In genomic region chr3:128784843-128785242, GRCh38 we compare ENCODE assay signal across 11 cellular contexts. TPM values are rescaled to one million over a fixed set of nuclear protein-coding genes. Genes with fewer than 3 reads are reported as not detected.
A peak's percentile ranks its signal among the peaks of the same experiment; 100 is the strongest.
DNase-seq lines count a peak whose midpoint lies in the region; ATAC-seq and TF ChIP-seq lines count a peak whose summit lies in the region.
"Had no signal": no experiment of that assay in that cellular context is flagged by ENCODE, and none has a peak within 500 bp of the region (broad histone marks: within the 10 kb centered on the region; RNA-seq: fewer than 3 reads in every experiment).

No MANE protein-coding gene starts in this region.

- no peak for TF ChIP-seq CTCF in DOHH2 (IDR thresholded peaks at IDR 0.05; ENCODE audit: low read depth, low read length, poor library complexity, severe bottlenecking)

- H3K18ac ChIP-seq in neuronal stem cell (ENCODE audit: low read length): no peak overlapping the region

- no peak overlapping the region for H3K4ac ChIP-seq in neuronal stem cell (ENCODE audit: low read length)

- no peak overlapping the region for H4K8ac ChIP-seq in neuronal stem cell (ENCODE audit: low read depth, low read length)

- no peak for DNase-seq in activated naive CD4-positive, alpha-beta T cell treated with anti-CD3 and anti-CD28 coated beads for 36 hours
- no peak for DNase-seq in activated naive CD4-positive, alpha-beta T cell treated with anti-CD3 and anti-CD28 coated beads, Interleukin-2, amount 10 ng/mL, durations not matched to agents 7 days and 5 days
- DNase-seq in activated naive CD8-positive, alpha-beta T cell treated with anti-CD3 and anti-CD28 coated beads for 36 hours: no peak
- no peak for DNase-seq in natural killer cell treated with Interleukin-12 subunit alpha and Interleukin-12 subunit beta and Interleukin-15 and Interleukin-18, amount 100 ng/mL, for 72 hours (ENCODE audit: low spot score)
- no peak for DNase-seq in neuronal stem cell (ENCODE audit: low spot score)
- DNase-seq: NK-92 treated with Interleukin-12 subunit alpha and Interleukin-12 subunit beta, amount 100 ng/mL, for 24 hours had no signal

- H3K79me1 ChIP-seq in neuronal stem cell (ENCODE audit: low read depth, low read length): peaks cover 4% of the 10 kb centered on the region

- no peak overlapping the region for H3K9ac ChIP-seq in neuronal stem cell (ENCODE audit: low read depth, low read length, poor library complexity)

- H3K36me3 Mint-ChIP-seq in activated naive CD4-positive, alpha-beta T cell treated with anti-CD3 and anti-CD28 coated beads for 36 hours (ENCODE audit: low read depth): peaks cover 4% of the 10 kb centered on the region
- H3K36me3 Mint-ChIP-seq in activated naive CD4-positive, alpha-beta T cell treated with anti-CD3 and anti-CD28 coated beads, Interleukin-2, amount 10 ng/mL, durations not matched to agents 7 days and 5 days: peaks cover 9% of the 10 kb centered on the region
- H3K36me3 Mint-ChIP-seq in activated naive CD8-positive, alpha-beta T cell treated with anti-CD3 and anti-CD28 coated beads for 36 hours: peaks cover 26% of the 10 kb centered on the region
- no peaks in the 10 kb centered on the region for H3K36me3 Mint-ChIP-seq in natural killer cell treated with Interleukin-12 subunit alpha and Interleukin-12 subunit beta and Interleukin-15 and Interleukin-18, amount 100 ng/mL, for 72 hours

- H2AFZ ChIP-seq in neuronal stem cell (ENCODE audit: low read length): no peak overlapping the region
- H2AFZ ChIP-seq: hepatocyte had no signal

- no peak overlapping the region for H2BK5ac ChIP-seq in neuronal stem cell (ENCODE audit: low read length)

- H3K9me3 ChIP-seq in DOHH2 (ENCODE audit: control insufficient read depth, insufficient read depth, low read length): no peaks in the 10 kb centered on the region
- H3K9me3 ChIP-seq in neuronal stem cell (replicated peaks in 1 of 2; ENCODE audit: control insufficient read depth in 2 of 2, insufficient read depth in 1 of 2, low read depth in 1 of 2, low read length in 2 of 2): no peaks in the 10 kb centered on the region

- H3K4me2 ChIP-seq in DOHH2 (ENCODE audit: low read length): 0 out of 2 replicates have a peak overlapping the region, but pooled peaks have one; percentile 11
- H3K4me2 ChIP-seq in neuronal stem cell (ENCODE audit: insufficient read depth, low read length, poor library complexity, severe bottlenecking): no peak overlapping the region
- H3K4me2 ChIP-seq: hepatocyte had no signal

- no peak overlapping the region for H4K91ac ChIP-seq in neuronal stem cell (ENCODE audit: low read depth, low read length, poor library complexity)

- H3K23ac ChIP-seq in neuronal stem cell (ENCODE audit: low read depth, low read length, poor library complexity): no peak overlapping the region

- peaks cover 52% of the 10 kb centered on the region for H3K4me1 ChIP-seq in DOHH2 (ENCODE audit: control insufficient read depth, low read length)
- H3K4me1 ChIP-seq in neuronal stem cell (ENCODE audit: control insufficient read depth in 2 of 2, insufficient read depth in 1 of 2, low read depth in 1 of 2, low read length in 2 of 2): no peaks in the 10 kb centered on the region

- peaks cover 99% of the 10 kb centered on the region for H3K79me2 ChIP-seq in DOHH2 (ENCODE audit: control insufficient read depth, low read length)

- CTCF ChIA-PET in activated naive CD4-positive, alpha-beta T cell treated with anti-CD3 and anti-CD28 coated beads for 36 hours (lab: Charles Lee): interaction anchor here (0.6 to 7.3 kb wide), 7 partner anchors 13 to 167 kb away, joined by 3 to 68 read pairs (median 3); no protein-coding TSS in a partner anchor
- CTCF ChIA-PET in activated naive CD4-positive, alpha-beta T cell treated with anti-CD3 and anti-CD28 coated beads, Interleukin-2, amount 10 ng/mL, durations not matched to agents 7 days and 5 days (lab: Charles Lee): interaction anchor here (1.9 kb wide), 1 partner anchor 10 kb away, joined by 10 read pairs; no protein-coding TSS in a partner anchor

- ATAC-seq in natural killer cell treated with Interleukin-12 subunit alpha and Interleukin-12 subunit beta and Interleukin-15 and Interleukin-18, amount 100 ng/mL, for 72 hours: no peak
- ATAC-seq in GM19455 (IDR thresholded peaks at IDR 0.05; ENCODE audit: unreplicated experiment): no peak
- no peak for ATAC-seq in HG03457 (IDR thresholded peaks at IDR 0.05; ENCODE audit: unreplicated experiment)

- no peak overlapping the region for H2BK15ac ChIP-seq in neuronal stem cell (ENCODE audit: low read length)

- H2AK5ac ChIP-seq in neuronal stem cell (ENCODE audit: low read depth, low read length): no peak overlapping the region

- no peak overlapping the region for H2BK120ac ChIP-seq in neuronal stem cell (ENCODE audit: low read depth, low read length)

- H3K4me3 ChIP-seq in DOHH2 (ENCODE audit: low read length): no peak overlapping the region
- H3K4me3 ChIP-seq in neuronal stem cell (ENCODE audit: low read length in 2 of 2): no peak overlapping the region
- H3K4me3 ChIP-seq: hepatocyte had no signal

- H3K27ac ChIP-seq in DOHH2 (ENCODE audit: low read depth, low read length) (no peak overlapping the region), neuronal stem cell (replicated peaks; ENCODE audit: low read length) (no peak overlapping the region)
- H3K27ac ChIP-seq: hepatocyte had no signal

- H3K36me3 ChIP-seq in DOHH2 (ENCODE audit: control insufficient read depth, low read length) (no peaks in the 10 kb centered on the region), neuronal stem cell (replicated peaks in 1 of 2; ENCODE audit: control insufficient read depth in 2 of 2, insufficient read depth in 2 of 2, low read length in 2 of 2) (no peaks in the 10 kb centered on the region)

- H3K9me3 Mint-ChIP-seq in activated naive CD4-positive, alpha-beta T cell treated with anti-CD3 and anti-CD28 coated beads for 36 hours: no peaks in the 10 kb centered on the region
- no peaks in the 10 kb centered on the region for H3K9me3 Mint-ChIP-seq in activated naive CD4-positive, alpha-beta T cell treated with anti-CD3 and anti-CD28 coated beads, Interleukin-2, amount 10 ng/mL, durations not matched to agents 7 days and 5 days
- H3K9me3 Mint-ChIP-seq in activated naive CD8-positive, alpha-beta T cell treated with anti-CD3 and anti-CD28 coated beads for 36 hours: no peaks in the 10 kb centered on the region
- no peaks in the 10 kb centered on the region for H3K9me3 Mint-ChIP-seq in natural killer cell treated with Interleukin-12 subunit alpha and Interleukin-12 subunit beta and Interleukin-15 and Interleukin-18, amount 100 ng/mL, for 72 hours
- H3K9me3 Mint-ChIP-seq: T-helper 2 cell treated with Interferon-gamma antibody and Interleukin-4, amounts not matched to agents 5 μg/mL and 100 μg/mL, for 36 hours had no signal

- H3K27me3 ChIP-seq in DOHH2 (ENCODE audit: control insufficient read depth, low read length): no peaks in the 10 kb centered on the region
- no peaks in the 10 kb centered on the region for H3K27me3 ChIP-seq in neuronal stem cell (ENCODE audit: control insufficient read depth in 3 of 3, insufficient read depth in 3 of 3, low read depth in 1 of 3, low read length in 3 of 3)
- H3K27me3 ChIP-seq: hepatocyte had no signal

- no peaks in the 10 kb centered on the region for H3K27me3 Mint-ChIP-seq in activated naive CD4-positive, alpha-beta T cell treated with anti-CD3 and anti-CD28 coated beads for 36 hours (ENCODE audit: low read depth)
- H3K27me3 Mint-ChIP-seq in activated naive CD4-positive, alpha-beta T cell treated with anti-CD3 and anti-CD28 coated beads, Interleukin-2, amount 10 ng/mL, durations not matched to agents 7 days and 5 days: no peaks in the 10 kb centered on the region
- no peaks in the 10 kb centered on the region for H3K27me3 Mint-ChIP-seq in activated naive CD8-positive, alpha-beta T cell treated with anti-CD3 and anti-CD28 coated beads for 36 hours
- no peaks in the 10 kb centered on the region for H3K27me3 Mint-ChIP-seq in natural killer cell treated with Interleukin-12 subunit alpha and Interleukin-12 subunit beta and Interleukin-15 and Interleukin-18, amount 100 ng/mL, for 72 hours

- H3F3A ChIP-seq in DOHH2 (ENCODE audit: control insufficient read depth, insufficient read depth): peaks cover 4% of the 10 kb centered on the region

- no peaks in the 10 kb centered on the region for H3K9me2 ChIP-seq in DOHH2 (replicated peaks; ENCODE audit: control insufficient read depth, low read length)

- H3K4me3 Mint-ChIP-seq in activated naive CD4-positive, alpha-beta T cell treated with anti-CD3 and anti-CD28 coated beads for 36 hours: no peak overlapping the region
- H3K4me3 Mint-ChIP-seq in activated naive CD4-positive, alpha-beta T cell treated with anti-CD3 and anti-CD28 coated beads, Interleukin-2, amount 10 ng/mL, durations not matched to agents 7 days and 5 days: no peak overlapping the region
- no peak overlapping the region for H3K4me3 Mint-ChIP-seq in activated naive CD8-positive, alpha-beta T cell treated with anti-CD3 and anti-CD28 coated beads for 36 hours
- no peak overlapping the region for H3K4me3 Mint-ChIP-seq in natural killer cell treated with Interleukin-12 subunit alpha and Interleukin-12 subunit beta and Interleukin-15 and Interleukin-18, amount 100 ng/mL, for 72 hours
- H3K4me3 Mint-ChIP-seq: T-helper 2 cell treated with Interferon-gamma antibody and Interleukin-4, amounts not matched to agents 5 μg/mL and 100 μg/mL, for 36 hours had no signal

- intact Hi-C loops in activated naive CD4-positive, alpha-beta T cell treated with anti-CD3 and anti-CD28 coated beads for 36 hours (cut with micrococcal nuclease): loop anchor here (1.0 kb wide), 3 partner anchors 10 to 94 kb away; partner anchors contain the start of gene ACAD9

- peaks cover 21% of the 10 kb centered on the region for H4K20me1 ChIP-seq in DOHH2 (ENCODE audit: control insufficient read depth, insufficient read depth, low read depth, low read length)

- peak overlapping the region; percentile 74 for H3K27ac Mint-ChIP-seq in activated naive CD4-positive, alpha-beta T cell treated with anti-CD3 and anti-CD28 coated beads for 36 hours
- H3K27ac Mint-ChIP-seq in activated naive CD4-positive, alpha-beta T cell treated with anti-CD3 and anti-CD28 coated beads, Interleukin-2, amount 10 ng/mL, durations not matched to agents 7 days and 5 days: no peak overlapping the region
- H3K27ac Mint-ChIP-seq in activated naive CD8-positive, alpha-beta T cell treated with anti-CD3 and anti-CD28 coated beads for 36 hours: peak overlapping the region; percentile 26
- peak overlapping the region; percentile 14 to 74 for H3K27ac Mint-ChIP-seq in natural killer cell treated with Interleukin-12 subunit alpha and Interleukin-12 subunit beta and Interleukin-15 and Interleukin-18, amount 100 ng/mL, for 72 hours

- H3K4me1 Mint-ChIP-seq in activated naive CD4-positive, alpha-beta T cell treated with anti-CD3 and anti-CD28 coated beads for 36 hours (ENCODE audit: low read depth): peaks cover 95% of the 10 kb centered on the region
- peaks cover 73% of the 10 kb centered on the region for H3K4me1 Mint-ChIP-seq in activated naive CD4-positive, alpha-beta T cell treated with anti-CD3 and anti-CD28 coated beads, Interleukin-2, amount 10 ng/mL, durations not matched to agents 7 days and 5 days
- H3K4me1 Mint-ChIP-seq in activated naive CD8-positive, alpha-beta T cell treated with anti-CD3 and anti-CD28 coated beads for 36 hours: peaks cover 86% of the 10 kb centered on the region
- peaks cover 74 to 76% of the 10 kb centered on the region in 2 donors for H3K4me1 Mint-ChIP-seq in natural killer cell treated with Interleukin-12 subunit alpha and Interleukin-12 subunit beta and Interleukin-15 and Interleukin-18, amount 100 ng/mL, for 72 hours (ENCODE audit: low read depth in 2 of 2)

- no peak overlapping the region for H2BK12ac ChIP-seq in neuronal stem cell (ENCODE audit: low read length)

- WGBS in neuronal stem cell (ENCODE audit: extremely low coverage in 2 of 2, insufficient read length in 2 of 2, insufficient replicate concordance in 1 of 2), 2 donors: no CpG with 5 or more reads among the region's 3 CpGs

- H3K14ac ChIP-seq in neuronal stem cell (ENCODE audit: low read length): no peak overlapping the region

RNA-seq across cellular contexts. Expression of gene RAB7A, which starts 58.9 kb away (rescaled TPM):
- 100 to 1,000 TPM; 222 to 228 TPM for total RNA-seq in activated naive CD4-positive, alpha-beta T cell treated with anti-CD3 and anti-CD28 coated beads for 36 hours
- total RNA-seq in activated naive CD8-positive, alpha-beta T cell treated with anti-CD3 and anti-CD28 coated beads for 36 hours: 100 to 1,000 TPM; 260 to 278 TPM
- 100 to 1,000 TPM; 183 to 338 TPM for total RNA-seq in natural killer cell treated with Interleukin-12 subunit alpha and Interleukin-12 subunit beta and Interleukin-15 and Interleukin-18, amount 100 ng/mL, for 72 hours
- polyA plus RNA-seq in neuronal stem cell (2013, experiment 1 of 2): 139 TPM
- 133 TPM for polyA plus RNA-seq in neuronal stem cell (2013, experiment 2 of 2)
